In genomic region chr7:108419961-108420360, GRCh38 we compare ENCODE assay signal across 15 cellular contexts.
"Had no signal": no experiment of that assay in that cellular context is flagged by ENCODE, and none has a peak within 500 bp of the region (broad histone marks: within the 10 kb centered on the region; RNA-seq: fewer than 3 reads in every experiment).

No MANE protein-coding gene starts in this region.

- H3K36me3 ChIP-seq: pancreas, tibial artery, uterus had no signal

- H3K27ac ChIP-seq: pancreas, tibial artery, uterus had no signal

- H3K27me3 ChIP-seq: pancreas, tibial artery, uterus had no signal

- DNase-seq: activated CD4-positive, alpha-beta T cell treated with anti-CD3 and anti-CD28 coated beads, Interleukin-2, amount 50 U/mL, for 4 hours; activated CD4-positive, CD25-positive, alpha-beta regulatory T cell treated with anti-CD3 and anti-CD28 coated beads, Interleukin-2, amount 50 U/mL, for 72 hours; activated gamma-delta T cell; activated T-cell treated with anti-CD3 and anti-CD28 coated beads, Interleukin-2, amount 50 U/mL, for 48 hours; central memory CD4-positive, alpha-beta T cell; endodermal cell; left ventricle myocardium superior; pancreas; stimulated activated CD4-positive, alpha-beta T cell treated with anti-CD3 and anti-CD28 coated beads, Interleukin-4, amount 100 ng/mL, for 4 hours; tibial artery; uterus had no signal

- H3K4me3 Mint-ChIP-seq: endodermal cell; T-helper 2 cell treated with Interferon-gamma antibody and Interleukin-4, amounts not matched to agents 5 μg/mL and 100 μg/mL, for 36 hours had no signal

- FAIRE-seq: frontal cortex, keratinocyte, pancreas had no signal

- ATAC-seq: esophagus mucosa, left ventricle myocardium superior, pancreas had no signal

- H3K4me3 ChIP-seq: pancreas, tibial artery, uterus had no signal

- H3K27ac Mint-ChIP-seq: endodermal cell; T-helper 2 cell treated with Interferon-gamma antibody and Interleukin-4, amounts not matched to agents 5 μg/mL and 100 μg/mL, for 36 hours had no signal

- H3K9me3 ChIP-seq: pancreas, tibial artery, uterus had no signal

- H3K4me1 ChIP-seq: tibial artery, uterus had no signal

- H3K9me3 Mint-ChIP-seq: endodermal cell; T-helper 2 cell treated with Interferon-gamma antibody and Interleukin-4, amounts not matched to agents 5 μg/mL and 100 μg/mL, for 36 hours had no signal
